ENCODE assay signal across 8 cellular contexts in genomic region chr9:128372188-128372641, GRCh38. TPM values are rescaled to one million over a fixed set of nuclear protein-coding genes. Genes with fewer than 3 reads are reported as not detected.
DNase-seq lines count a peak whose midpoint lies in the region; ATAC-seq and TF ChIP-seq lines count a peak whose summit lies in the region.

No MANE protein-coding gene starts in this region.

- H2BK15ac ChIP-seq in mesenchymal stem cell (ENCODE audit: low read depth, poor library complexity, severe bottlenecking), result peak overlapping the region; percentile 54

- H2BK12ac ChIP-seq in mesenchymal stem cell (ENCODE audit: low read length in 2 of 2), result no peak overlapping the region

- H3K4me2 ChIP-seq in mesenchymal stem cell (ENCODE audit: low read length, poor library complexity, severe bottlenecking), result peak overlapping the region; percentile 78

- H3K79me1 ChIP-seq in mesenchymal stem cell (replicated peaks; ENCODE audit: low read length, poor library complexity, severe bottlenecking), result peaks cover 25% of the 10 kb centered on the region

- no peak for ATAC-seq in GM19467 (IDR thresholded peaks at IDR 0.05; ENCODE audit: unreplicated experiment)

- peak overlapping the region; percentile 82 to 97 for H3K4me3 ChIP-seq in cardiac fibroblast (replicated peaks in 1 of 2; ENCODE audit: low read depth in 2 of 2, low read length in 2 of 2)
- H3K4me3 ChIP-seq in mesenchymal stem cell (ENCODE audit: insufficient read depth in 1 of 2, low read depth in 1 of 2, low read length in 2 of 2), result peak overlapping the region in 1 of 2 experiments; percentile 94
- H3K4me3 ChIP-seq in vagina, result peak overlapping the region; percentile 85 to 88

- in situ Hi-C loops in KBM-7 (cut with MboI; ENCODE audit: low pct_unique_long_range_greater_than_20kb, low sequenced_read_pairs), result no loop called here

- no peak overlapping the region for H3K14ac ChIP-seq in mesenchymal stem cell (ENCODE audit: low read length in 2 of 2)

- H3K27me3 ChIP-seq in mesenchymal stem cell (ENCODE audit: control insufficient read depth in 1 of 2, insufficient read depth in 1 of 2, low read length in 2 of 2) (no peaks in the 10 kb centered on the region), vagina (no peaks in the 10 kb centered on the region)

- 76% methylated on average over 4 of the region's 4 CpGs for WGBS in mesenchymal stem cell

- H3K18ac ChIP-seq in mesenchymal stem cell (ENCODE audit: low read depth in 1 of 2, low read length in 2 of 2), result no peak overlapping the region

- peak overlapping the region in 1 of 2 experiments; percentile 42 for H3K23ac ChIP-seq in mesenchymal stem cell (ENCODE audit: low read length in 2 of 2)

- H3K36me3 ChIP-seq in mesenchymal stem cell (ENCODE audit: control insufficient read depth in 1 of 2, insufficient read depth in 2 of 2, low read depth in 1 of 2, low read length in 2 of 2), result peaks cover 5 to 14% of the 10 kb centered on the region in 2 experiments
- peaks cover 0 to 7% of the 10 kb centered on the region in 2 donors for H3K36me3 ChIP-seq in vagina

- DNase-seq in Ammon's horn (ENCODE audit: low spot score), result peak; percentile 82
- peak; percentile 55 for DNase-seq in KBM-7
- no peak for DNase-seq in cardiac fibroblast (ENCODE audit: low read depth in 2 of 2)
- no peak for DNase-seq in mesenchymal stem cell
- DNase-seq in vagina (ENCODE audit: extremely low spot score in 2 of 2), result no peak
- no peak for DNase-seq in NAMALWA (ENCODE audit: low spot score)
- DNase-seq in effector CD4-positive, alpha-beta T cell, result no peak

- H3K27ac ChIP-seq in mesenchymal stem cell (ENCODE audit: low read length, poor library complexity, severe bottlenecking), result no peak overlapping the region
- H3K27ac ChIP-seq in vagina, result peak overlapping the region; percentile 88

- TF ChIP-seq CTCF in cardiac fibroblast (IDR thresholded peaks at IDR 0.05; ENCODE audit: low read depth, low read length) (no peak), vagina (IDR thresholded peaks at IDR 0.05) (no peak)

- no peak overlapping the region for H3K4ac ChIP-seq in mesenchymal stem cell (ENCODE audit: low read depth in 1 of 2, low read length in 2 of 2)

- H2BK120ac ChIP-seq in mesenchymal stem cell (ENCODE audit: low read depth, low read length), result no peak overlapping the region

- peak overlapping the region; percentile 96 for H3K9ac ChIP-seq in mesenchymal stem cell (ENCODE audit: low read length)

- intact Hi-C loops in vagina (cut with DNase I), result no loop called here

- H4K8ac ChIP-seq in mesenchymal stem cell (ENCODE audit: low read length), result no peak overlapping the region

- peaks cover 8% of the 10 kb centered on the region for H3K4me1 ChIP-seq in mesenchymal stem cell (ENCODE audit: control insufficient read depth, insufficient read depth, low read depth, low read length)
- peaks cover 36% of the 10 kb centered on the region for H3K4me1 ChIP-seq in vagina

- H2AFZ ChIP-seq in mesenchymal stem cell (ENCODE audit: low read depth, low read length), result no peak overlapping the region

- no peak overlapping the region for H2AK5ac ChIP-seq in mesenchymal stem cell (ENCODE audit: low read length, severe bottlenecking)

- H3K9me3 ChIP-seq in mesenchymal stem cell (ENCODE audit: control insufficient read depth, low read length) (no peaks in the 10 kb centered on the region), vagina (no peaks in the 10 kb centered on the region)

- no peak for TF ChIP-seq POLR2A in vagina (IDR thresholded peaks at IDR 0.05)

- no peak overlapping the region for H4K91ac ChIP-seq in mesenchymal stem cell (ENCODE audit: low read length)

- H2BK5ac ChIP-seq in mesenchymal stem cell (ENCODE audit: low read depth, low read length, poor library complexity, severe bottlenecking), result no peak overlapping the region

RNA-seq across cellular contexts. Expression of gene URM1, which starts 1.0 kb away (rescaled TPM):
- polyA plus RNA-seq in mesenchymal stem cell (2013, experiment 1 of 2), result 59.4 TPM
- 59.8 TPM for polyA plus RNA-seq in mesenchymal stem cell (2013, experiment 2 of 2)
- 15.2 TPM for total RNA-seq in vagina

RNA-seq across cellular contexts. Expression of gene SLC27A4, which starts 31.9 kb away (rescaled TPM):
- polyA plus RNA-seq in mesenchymal stem cell (2013, experiment 1 of 2), result 18.4 TPM
- 18.7 TPM for polyA plus RNA-seq in mesenchymal stem cell (2013, experiment 2 of 2)
- total RNA-seq in vagina, result 28.0 TPM

RNA-seq across cellular contexts. Expression of gene CERCAM, which starts 48.4 kb away (rescaled TPM):
- polyA plus RNA-seq in mesenchymal stem cell (2013, experiment 1 of 2), result 96.2 TPM
- polyA plus RNA-seq in mesenchymal stem cell (2013, experiment 2 of 2), result 100 TPM
- total RNA-seq in vagina, result 36.1 TPM

RNA-seq across cellular contexts. Expression of gene COQ4, which starts 49.6 kb away (rescaled TPM):
- polyA plus RNA-seq in mesenchymal stem cell (2013, experiment 1 of 2), result 41.5 TPM
- polyA plus RNA-seq in mesenchymal stem cell (2013, experiment 2 of 2), result 41.8 TPM
- total RNA-seq in vagina, result 42.0 TPM

RNA-seq across cellular contexts. Expression of gene TRUB2, which starts 50.0 kb away (rescaled TPM):
- 17.2 TPM for polyA plus RNA-seq in mesenchymal stem cell (2013, experiment 1 of 2)
- 15.7 TPM for polyA plus RNA-seq in mesenchymal stem cell (2013, experiment 2 of 2)
- 11.3 TPM for total RNA-seq in vagina

Comparison
In these comparisons a context has a peak if more than half of its experiments do, and no peak if none do; other contexts are left out.
1. DNase-seq: peak in Ammon's horn (single experiment) and KBM-7 (single experiment); none in cardiac fibroblast (0 of 2), mesenchymal stem cell (single experiment), vagina (0 of 2), NAMALWA (single experiment) and effector CD4-positive, alpha-beta T cell (single experiment).